Comparison of ENCODE assay signal across 24 cellular contexts in genomic region chr5:149820012-149820411, GRCh38.
DNase-seq lines count a peak whose midpoint lies in the region; ATAC-seq and TF ChIP-seq lines count a peak whose summit lies in the region.
"Had no signal": no experiment of that assay in that cellular context is flagged by ENCODE, and none has a peak within 500 bp of the region (broad histone marks: within the 10 kb centered on the region; RNA-seq: fewer than 3 reads in every experiment).

No MANE protein-coding gene starts in this region.

- peaks cover 2% of the 10 kb centered on the region for H3K36me3 Mint-ChIP-seq in activated naive CD4-positive, alpha-beta T cell treated with anti-CD3 and anti-CD28 coated beads, Interleukin-2, amount 50 U/mL, for 24 hours
- H3K36me3 Mint-ChIP-seq in endodermal cell (ENCODE audit: low read depth) = no peaks in the 10 kb centered on the region
- H3K36me3 Mint-ChIP-seq: CD8-positive, alpha-beta memory T cell had no signal

- H3K27me3 Mint-ChIP-seq in activated naive CD4-positive, alpha-beta T cell treated with anti-CD3 and anti-CD28 coated beads, Interleukin-2, amount 50 U/mL, for 24 hours = no peaks in the 10 kb centered on the region
- H3K27me3 Mint-ChIP-seq in endodermal cell (ENCODE audit: insufficient read depth) = no peaks in the 10 kb centered on the region
- H3K27me3 Mint-ChIP-seq in stimulated activated naive CD8-positive, alpha-beta T cell treated with anti-CD3 and anti-CD28 coated beads, Interleukin-15, amount 100 ng/mL, for 72 hours = no peaks in the 10 kb centered on the region
- H3K27me3 Mint-ChIP-seq: CD8-positive, alpha-beta memory T cell had no signal

- peak overlapping the region; percentile 82 for H3K27ac Mint-ChIP-seq in activated naive CD4-positive, alpha-beta T cell treated with anti-CD3 and anti-CD28 coated beads, Interleukin-2, amount 50 U/mL, for 24 hours
- peak overlapping the region; percentile 50 for H3K27ac Mint-ChIP-seq in endodermal cell
- no peak overlapping the region for H3K27ac Mint-ChIP-seq in stimulated activated naive CD8-positive, alpha-beta T cell treated with anti-CD3 and anti-CD28 coated beads, Interleukin-15, amount 100 ng/mL, for 72 hours
- H3K27ac Mint-ChIP-seq: CD8-positive, alpha-beta memory T cell had no signal

- H3K27me3 ChIP-seq in endodermal cell (ENCODE audit: control insufficient read depth, insufficient read depth, low read length, poor library complexity, severe bottlenecking) = no peaks in the 10 kb centered on the region
- no peaks in the 10 kb centered on the region for H3K27me3 ChIP-seq in gastrocnemius medialis
- H3K27me3 ChIP-seq: BE2C had no signal

- H3K36me3 ChIP-seq in HEK293 (ENCODE audit: control insufficient read depth in 2 of 2, insufficient read depth in 1 of 2, low read length in 2 of 2) = no peaks in the 10 kb centered on the region
- no peaks in the 10 kb centered on the region for H3K36me3 ChIP-seq in endodermal cell (ENCODE audit: control insufficient read depth, insufficient read depth, low read length)
- peaks cover 0 to 7% of the 10 kb centered on the region in 2 donors for H3K36me3 ChIP-seq in gastrocnemius medialis

- in situ Hi-C loops in gastrocnemius medialis (cut with MboI; ENCODE audit: low sequenced_read_pairs in 4 of 4) = loop anchor here (10.0 kb wide), 2 partner anchors 95 to 155 kb away; no protein-coding TSS in a partner anchor

- ATAC-seq in gastrocnemius medialis (no peak), GM18861 (IDR thresholded peaks at IDR 0.05; ENCODE audit: unreplicated experiment) (no peak)
- ATAC-seq in stimulated activated naive CD8-positive, alpha-beta T cell treated with anti-CD3 and anti-CD28 coated beads, Interleukin-15, amount 100 ng/mL, for 72 hours = no peak
- ATAC-seq: HepG2 had no signal

- TF ChIP-seq POLR2A in gastrocnemius medialis (IDR thresholded peaks at IDR 0.05) = no peak

- H3K4me1 ChIP-seq in HEK293 (ENCODE audit: control insufficient read depth, insufficient read depth, low read length) (no peaks in the 10 kb centered on the region), endodermal cell (ENCODE audit: control insufficient read depth, insufficient read depth, low read length) (no peaks in the 10 kb centered on the region), gastrocnemius medialis (peaks cover 29 to 34% of the 10 kb centered on the region in 2 donors)
- H3K4me1 ChIP-seq: BE2C had no signal

- H3K9ac ChIP-seq in endodermal cell (ENCODE audit: extremely low read depth, low read length, poor library complexity, severe bottlenecking) = no peak overlapping the region

- no peaks in the 10 kb centered on the region for H3K9me3 Mint-ChIP-seq in activated naive CD4-positive, alpha-beta T cell treated with anti-CD3 and anti-CD28 coated beads, Interleukin-2, amount 50 U/mL, for 24 hours
- H3K9me3 Mint-ChIP-seq in endodermal cell = no peaks in the 10 kb centered on the region
- H3K9me3 Mint-ChIP-seq in stimulated activated naive CD8-positive, alpha-beta T cell treated with anti-CD3 and anti-CD28 coated beads, Interleukin-15, amount 100 ng/mL, for 72 hours = no peaks in the 10 kb centered on the region
- H3K9me3 Mint-ChIP-seq: CD14-positive monocyte; CD8-positive, alpha-beta memory T cell had no signal

- TF ChIP-seq CTCF in HEK293 (tag by site-specific recombination; IDR thresholded peaks at IDR 0.05) (no peak), endodermal cell (conservative IDR thresholded peaks at IDR 0.05) (no peak), gastrocnemius medialis (IDR thresholded peaks at IDR 0.05 in 4 of 5, conservative IDR thresholded peaks at IDR 0.05 in 1 of 5) (no peak)

- DNase-seq in activated naive CD4-positive, alpha-beta T cell treated with Interleukin-2 at 50 U/mL for 16 hours = no peak
- DNase-seq in endodermal cell = no peak
- DNase-seq in gastrocnemius medialis = no peak
- no peak for DNase-seq in stimulated activated naive CD8-positive, alpha-beta T cell treated with anti-CD3 and anti-CD28 coated beads, Interleukin-15, amount 100 ng/mL, for 72 hours
- DNase-seq: 8988T; ACHN; BE2C; CD8-positive, alpha-beta memory T cell; DMS 273 treated with DMSO at 0.1 percent for 48 hours; DMS79; EL; GDM1; Kasumi-1; NCI-H1105; NCI-H1436 treated with DMSO at 0.1 percent for 48 hours; NCI-H187 treated with DMSO at 0.1 percent for 48 hours; NCI-H2171 treated with DMSO at 0.1 percent for 48 hours; NCI-H524 treated with DMSO at 0.1 percent for 48 hours; NCI-H774 had no signal

- CTCF ChIA-PET in HEK293 (lab: Yijun Ruan, JAX) = interaction anchor here (0.8 to 4.6 kb wide), 7 partner anchors 8 to 175 kb away, joined by 3 to 17 read pairs (median 5); no protein-coding TSS in a partner anchor

- no peak overlapping the region for H3K4me3 ChIP-seq in HEK293 (ENCODE audit: low read depth, low read length)
- H3K4me3 ChIP-seq in endodermal cell (ENCODE audit: low read length) = no peak overlapping the region
- H3K4me3 ChIP-seq in gastrocnemius medialis = peak overlapping the region in 1 of 4 donors; percentile 13

- H3K27ac ChIP-seq in HEK293 (ENCODE audit: extremely low read depth, low read depth, low read length) (no peak overlapping the region), endodermal cell (ENCODE audit: low read depth, low read length) (no peak overlapping the region), gastrocnemius medialis (peak overlapping the region; percentile 0 to 84 (median 79))

- H3K4me1 Mint-ChIP-seq in activated naive CD4-positive, alpha-beta T cell treated with anti-CD3 and anti-CD28 coated beads, Interleukin-2, amount 50 U/mL, for 24 hours = no peaks in the 10 kb centered on the region
- peaks cover 7% of the 10 kb centered on the region for H3K4me1 Mint-ChIP-seq in endodermal cell
- no peaks in the 10 kb centered on the region for H3K4me1 Mint-ChIP-seq in stimulated activated naive CD8-positive, alpha-beta T cell treated with anti-CD3 and anti-CD28 coated beads, Interleukin-15, amount 100 ng/mL, for 72 hours
- H3K4me1 Mint-ChIP-seq: CD8-positive, alpha-beta memory T cell had no signal

- 94% methylated on average over 2 of the region's 2 CpGs; no CpG with 5 or more reads in 1 of the 2 experiments for WGBS in endodermal cell (ENCODE audit: insufficient coverage in 1 of 2, insufficient read length in 1 of 2), 2 experiments

- H3K4me3 Mint-ChIP-seq in activated naive CD4-positive, alpha-beta T cell treated with anti-CD3 and anti-CD28 coated beads, Interleukin-2, amount 50 U/mL, for 24 hours = no peak overlapping the region
- H3K4me3 Mint-ChIP-seq in endodermal cell = no peak overlapping the region
- no peak overlapping the region for H3K4me3 Mint-ChIP-seq in stimulated activated naive CD8-positive, alpha-beta T cell treated with anti-CD3 and anti-CD28 coated beads, Interleukin-15, amount 100 ng/mL, for 72 hours
- H3K4me3 Mint-ChIP-seq: CD14-positive monocyte; CD8-positive, alpha-beta memory T cell had no signal

- no peaks in the 10 kb centered on the region for H3K9me3 ChIP-seq in HEK293 (ENCODE audit: control insufficient read depth, insufficient read depth, low read depth, low read length)
- no peaks in the 10 kb centered on the region for H3K9me3 ChIP-seq in endodermal cell (ENCODE audit: control insufficient read depth, low read length)
- H3K9me3 ChIP-seq in gastrocnemius medialis = no peaks in the 10 kb centered on the region
- H3K9me3 ChIP-seq: BE2C had no signal

- intact Hi-C loops in gastrocnemius medialis (cut with DNase I; ENCODE audit: low total_unique reads) = no loop called here

- POLR2A ChIA-PET in HEK293 (lab: Yijun Ruan, JAX) = no interaction called here

TF ChIP-seq in HEK293, 187 proteins besides CTCF, POLR2A, EP300 and RAD21:
- 0 out of 2 replicates have a peak, but pooled peaks have one; percentile 50 for TF ChIP-seq ZFHX2 (tag by site-specific recombination; conservative IDR thresholded peaks at IDR 0.05)
- no peak for TF ChIP-seq ZNF133 (tag by site-specific recombination; IDR thresholded peaks at IDR 0.05)
- TF ChIP-seq ZNF692 (tag by site-specific recombination; IDR thresholded peaks at IDR 0.05) = no peak
- TF ChIP-seq EGR2 (tag by site-specific recombination; IDR thresholded peaks at IDR 0.05; ENCODE audit: low read depth) = peak; percentile 51; the same call in 1 of the 2 replicates
- peak; percentile 71 for TF ChIP-seq ZFP3 (tag by site-specific recombination; IDR thresholded peaks at IDR 0.05; ENCODE audit: low read depth)

Comparison
In these comparisons a context has a peak if more than half of its experiments do, and no peak if none do; other contexts are left out.
1. H3K27ac Mint-ChIP-seq: peak in activated naive CD4-positive, alpha-beta T cell treated with anti-CD3 and anti-CD28 coated beads, Interleukin-2, amount 50 U/mL, for 24 hours (single experiment) and endodermal cell (single experiment); none in stimulated activated naive CD8-positive, alpha-beta T cell treated with anti-CD3 and anti-CD28 coated beads, Interleukin-15, amount 100 ng/mL, for 72 hours (0 of 2).
2. H3K27ac ChIP-seq: peak in gastrocnemius medialis (4 of 4); none in HEK293 (single experiment) and endodermal cell (single experiment).